In genomic region chr1:215083408-215083961, GRCh38 we compare ENCODE assay signal across 8 cellular contexts. TPM values are rescaled to one million over a fixed set of nuclear protein-coding genes. Genes with fewer than 3 reads are reported as not detected.
DNase-seq lines count a peak whose midpoint lies in the region; ATAC-seq, FAIRE-seq and TF ChIP-seq lines count a peak whose summit lies in the region.

No MANE protein-coding gene starts in this region.

- H3K27me3 Mint-ChIP-seq in activated CD4-positive, alpha-beta T cell treated with anti-CD3 and anti-CD28 coated beads for 36 hours, result peaks cover 54% of the 10 kb centered on the region
- H3K27me3 Mint-ChIP-seq in activated CD4-positive, alpha-beta T cell treated with anti-CD3 and anti-CD28 coated beads, Interleukin-2, amount 10 ng/mL, durations not matched to agents 24 days and 14 days, result peaks cover 65% of the 10 kb centered on the region

- POLR2A ChIA-PET in activated CD4-positive, alpha-beta T cell treated with anti-CD3 and anti-CD28 coated beads for 36 hours (lab: Charles Lee), result no interaction called here

- H3K36me3 Mint-ChIP-seq in activated CD4-positive, alpha-beta T cell treated with anti-CD3 and anti-CD28 coated beads for 36 hours (ENCODE audit: low read depth), result no peaks in the 10 kb centered on the region
- H3K36me3 Mint-ChIP-seq in activated CD4-positive, alpha-beta T cell treated with anti-CD3 and anti-CD28 coated beads, Interleukin-2, amount 10 ng/mL, durations not matched to agents 24 days and 14 days (ENCODE audit: low read depth), result no peaks in the 10 kb centered on the region
- no peaks in the 10 kb centered on the region for H3K36me3 Mint-ChIP-seq in stimulated activated effector memory CD8-positive, alpha-beta T cell treated with anti-CD3 and anti-CD28 coated beads, Interleukin-12 subunit alpha, Interleukin-12 subunit beta, amount 100 ng/mL, for 72 hours

- 2 to 3% methylated on average over 21 to 22 of the region's 22 CpGs for whole genome bisulfite sequencing in thyroid gland, 2 donors

- peak overlapping the region; percentile 78 for H3K4me2 ChIP-seq in keratinocyte (ENCODE audit: control insufficient read depth, extremely low read depth, insufficient read depth, low read depth, low read length)

- CTCF ChIA-PET in activated CD4-positive, alpha-beta T cell treated with anti-CD3 and anti-CD28 coated beads for 36 hours (lab: Charles Lee), result interaction anchor here (0.6 to 1.0 kb wide), 2 partner anchors 9 to 21 kb away, joined by 3 read pairs; no protein-coding TSS in a partner anchor

- no peaks in the 10 kb centered on the region for H3K9me1 ChIP-seq in keratinocyte (ENCODE audit: control insufficient read depth, extremely low read depth, insufficient read depth, low read length)

- H4K20me1 ChIP-seq in keratinocyte (ENCODE audit: control insufficient read depth, extremely low read depth, insufficient read depth, low read length), result no peaks in the 10 kb centered on the region

- H3K36me3 ChIP-seq in adipocyte (ENCODE audit: control insufficient read depth, insufficient read depth, low read length, severe bottlenecking) (no peaks in the 10 kb centered on the region), keratinocyte (ENCODE audit: control insufficient read depth in 2 of 2, extremely low read depth in 1 of 2, insufficient read depth in 2 of 2, low read length in 2 of 2) (no peaks in the 10 kb centered on the region), thyroid gland (no peaks in the 10 kb centered on the region)

- FAIRE-seq in keratinocyte (lab: Jason Lieb, UNC), result no peak

- intact Hi-C loops in activated CD4-positive, alpha-beta T cell treated with anti-CD3 and anti-CD28 coated beads for 36 hours (cut with DNase I, micrococcal nuclease), result no loop called here
- intact Hi-C loops in activated CD4-positive, alpha-beta T cell treated with anti-CD3 and anti-CD28 coated beads, Interleukin-2, amount 10 ng/mL, durations not matched to agents 24 days and 14 days (cut with micrococcal nuclease), result no loop called here
- intact Hi-C loops in thyroid gland (cut with DNase I), result no loop called here

- no peak for ATAC-seq in activated CD4-positive, alpha-beta T cell treated with anti-CD3 and anti-CD28 coated beads for 36 hours
- no peak for ATAC-seq in stimulated activated effector memory CD8-positive, alpha-beta T cell treated with anti-CD3 and anti-CD28 coated beads, Interleukin-12 subunit alpha, Interleukin-12 subunit beta, amount 100 ng/mL, for 72 hours
- no peak for ATAC-seq in GM18519 (IDR thresholded peaks at IDR 0.05; ENCODE audit: low FRiP score, unreplicated experiment)
- no peak for ATAC-seq in GM19455 (IDR thresholded peaks at IDR 0.05; ENCODE audit: unreplicated experiment)

- H3K9ac ChIP-seq in adipocyte (ENCODE audit: low read length), result peak overlapping the region; percentile 82
- no peak overlapping the region for H3K9ac ChIP-seq in keratinocyte (ENCODE audit: control insufficient read depth, extremely low read depth, insufficient read depth, low read length)

- no peaks in the 10 kb centered on the region for H3K9me3 Mint-ChIP-seq in activated CD4-positive, alpha-beta T cell treated with anti-CD3 and anti-CD28 coated beads for 36 hours (ENCODE audit: low read depth)
- no peaks in the 10 kb centered on the region for H3K9me3 Mint-ChIP-seq in activated CD4-positive, alpha-beta T cell treated with anti-CD3 and anti-CD28 coated beads, Interleukin-2, amount 10 ng/mL, durations not matched to agents 24 days and 14 days
- peaks cover 9% of the 10 kb centered on the region for H3K9me3 Mint-ChIP-seq in stimulated activated effector memory CD8-positive, alpha-beta T cell treated with anti-CD3 and anti-CD28 coated beads, Interleukin-12 subunit alpha, Interleukin-12 subunit beta, amount 100 ng/mL, for 72 hours

- TF ChIP-seq CTCF in keratinocyte (optimal IDR thresholded peaks at IDR 0.05 in 1 of 3, IDR thresholded peaks at IDR 0.05 in 1 of 3, conservative IDR thresholded peaks at IDR 0.05 in 1 of 3; ENCODE audit: extremely low read depth in 1 of 3, insufficient read depth in 2 of 3, low read length in 3 of 3), result no peak
- TF ChIP-seq CTCF in thyroid gland (IDR thresholded peaks at IDR 0.05), result no peak

- H3K4me1 ChIP-seq in adipocyte (ENCODE audit: control insufficient read depth, insufficient read depth, low read length) (no peaks in the 10 kb centered on the region), keratinocyte (ENCODE audit: control insufficient read depth, extremely low read depth, insufficient read depth, low read length) (peaks cover 6% of the 10 kb centered on the region), thyroid gland (peaks cover 4 to 14% of the 10 kb centered on the region in 2 donors)

- H3K4me1 Mint-ChIP-seq in activated CD4-positive, alpha-beta T cell treated with anti-CD3 and anti-CD28 coated beads for 36 hours, result peaks cover 8% of the 10 kb centered on the region
- no peaks in the 10 kb centered on the region for H3K4me1 Mint-ChIP-seq in activated CD4-positive, alpha-beta T cell treated with anti-CD3 and anti-CD28 coated beads, Interleukin-2, amount 10 ng/mL, durations not matched to agents 24 days and 14 days
- H3K4me1 Mint-ChIP-seq in stimulated activated effector memory CD8-positive, alpha-beta T cell treated with anti-CD3 and anti-CD28 coated beads, Interleukin-12 subunit alpha, Interleukin-12 subunit beta, amount 100 ng/mL, for 72 hours, result no peaks in the 10 kb centered on the region

- H3K27ac Mint-ChIP-seq in activated CD4-positive, alpha-beta T cell treated with anti-CD3 and anti-CD28 coated beads for 36 hours, result no peak overlapping the region
- no peak overlapping the region for H3K27ac Mint-ChIP-seq in activated CD4-positive, alpha-beta T cell treated with anti-CD3 and anti-CD28 coated beads, Interleukin-2, amount 10 ng/mL, durations not matched to agents 24 days and 14 days
- H3K27ac Mint-ChIP-seq in stimulated activated effector memory CD8-positive, alpha-beta T cell treated with anti-CD3 and anti-CD28 coated beads, Interleukin-12 subunit alpha, Interleukin-12 subunit beta, amount 100 ng/mL, for 72 hours, result no peak overlapping the region

- dilution Hi-C loops in keratinocyte (cut with MboI; ENCODE audit: extremely low pct_ligation_motif_present, low sequenced_read_pairs), result no loop called here

- TF ChIP-seq POLR2A in thyroid gland (IDR thresholded peaks at IDR 0.05), result no peak

- peak overlapping the region; percentile 28 for H2AFZ ChIP-seq in keratinocyte (ENCODE audit: control insufficient read depth, low read length)

- H3K4me3 ChIP-seq in adipocyte (ENCODE audit: low read length), result peak overlapping the region; percentile 95
- peak overlapping the region; percentile 26 to 69 (median 53) for H3K4me3 ChIP-seq in keratinocyte (ENCODE audit: control insufficient read depth in 2 of 3, extremely low read depth in 1 of 3, insufficient read depth in 2 of 3, low read depth in 1 of 3, low read length in 3 of 3)
- peak overlapping the region; percentile 2 to 61 (median 45) for H3K4me3 ChIP-seq in thyroid gland (replicated peaks in 1 of 3)

- H3K9me3 ChIP-seq in adipocyte (ENCODE audit: control insufficient read depth, low read length) (no peaks in the 10 kb centered on the region), keratinocyte (ENCODE audit: control insufficient read depth, low read depth, low read length) (no peaks in the 10 kb centered on the region), thyroid gland (no peaks in the 10 kb centered on the region)

- peak; percentile 6 for DNase-seq in activated CD4-positive, alpha-beta T cell treated with anti-CD3 and anti-CD28 coated beads for 36 hours
- DNase-seq in activated CD4-positive, alpha-beta T cell treated with anti-CD3 and anti-CD28 coated beads, Interleukin-2, amount 10 ng/mL, durations not matched to agents 24 days and 14 days, result no peak
- DNase-seq in adipocyte (ENCODE audit: low read depth) (peak; percentile 68), keratinocyte (ENCODE audit: low read depth, low spot score) (no peak), thyroid gland (peak; percentile 45 to 65)
- no peak for DNase-seq in stimulated activated effector memory CD8-positive, alpha-beta T cell treated with anti-CD3 and anti-CD28 coated beads, Interleukin-12 subunit alpha, Interleukin-12 subunit beta, amount 100 ng/mL, for 72 hours (ENCODE audit: low spot score in 2 of 2)

- H3K27ac ChIP-seq in keratinocyte (ENCODE audit: control insufficient read depth, insufficient read depth, low read length), result no peak overlapping the region
- no peak overlapping the region for H3K27ac ChIP-seq in thyroid gland

- no peaks in the 10 kb centered on the region for H3K27me3 ChIP-seq in adipocyte (replicated peaks; ENCODE audit: control insufficient read depth, insufficient read depth, low read length)
- peaks cover 28% of the 10 kb centered on the region for H3K27me3 ChIP-seq in keratinocyte (ENCODE audit: control insufficient read depth, extremely low read depth, insufficient read depth, low read length)
- no peaks in the 10 kb centered on the region for H3K27me3 ChIP-seq in thyroid gland

- no peaks in the 10 kb centered on the region for H3K79me2 ChIP-seq in keratinocyte (ENCODE audit: control insufficient read depth, insufficient read depth, low read length)

- peak overlapping the region; percentile 26 for H3K4me3 Mint-ChIP-seq in activated CD4-positive, alpha-beta T cell treated with anti-CD3 and anti-CD28 coated beads for 36 hours
- no peak overlapping the region for H3K4me3 Mint-ChIP-seq in activated CD4-positive, alpha-beta T cell treated with anti-CD3 and anti-CD28 coated beads, Interleukin-2, amount 10 ng/mL, durations not matched to agents 24 days and 14 days
- H3K4me3 Mint-ChIP-seq in stimulated activated effector memory CD8-positive, alpha-beta T cell treated with anti-CD3 and anti-CD28 coated beads, Interleukin-12 subunit alpha, Interleukin-12 subunit beta, amount 100 ng/mL, for 72 hours, result no peak overlapping the region

RNA-seq across cellular contexts. Expression of gene KCNK2, which starts 0.9 kb away (rescaled TPM):
- total RNA-seq in activated CD4-positive, alpha-beta T cell treated with anti-CD3 and anti-CD28 coated beads for 36 hours, result not detected
- total RNA-seq in activated CD4-positive, alpha-beta T cell treated with anti-CD3 and anti-CD28 coated beads, Interleukin-2, amount 10 ng/mL, durations not matched to agents 24 days and 14 days, result not detected in 2 replicates
- 0.10 to 0.33 TPM (median 0.17 TPM) in 3 replicates for polyA plus RNA-seq in keratinocyte
- polyA plus RNA-seq in keratinocyte (2011; ENCODE audit: low read depth), result not detected
- 0.10 TPM in 1 of 2 replicates, not detected in the other for polyA plus RNA-seq in keratinocyte (2011; cell fraction: cytosol; rRNA removed)
- polyA plus RNA-seq in keratinocyte (2011; cell fraction: nucleus; rRNA removed), result not detected in 2 replicates
- not detected in 2 replicates for polyA plus RNA-seq in keratinocyte (2012; ENCODE audit: low replicate concordance)
- polyA minus RNA-seq in keratinocyte, result not detected in 3 replicates
- not detected for polyA minus RNA-seq in keratinocyte (2011; cell fraction: cytosol; rRNA and poly(A)+ RNA removed)
- not detected in 2 replicates for polyA minus RNA-seq in keratinocyte (2011; cell fraction: nucleus; rRNA and poly(A)+ RNA removed)
- 10 to 100 TPM in 3 of 4 donors, 1 to 10 TPM in 1; 3.9 to 22.6 (median 21.2) TPM for total RNA-seq in thyroid gland

Comparison
In these comparisons a context has a peak if more than half of its experiments do, and no peak if none do; other contexts are left out.
1. DNase-seq: peak in activated CD4-positive, alpha-beta T cell treated with anti-CD3 and anti-CD28 coated beads for 36 hours (single experiment), adipocyte (single experiment) and thyroid gland (2 of 2); none in activated CD4-positive, alpha-beta T cell treated with anti-CD3 and anti-CD28 coated beads, Interleukin-2, amount 10 ng/mL, durations not matched to agents 24 days and 14 days (single experiment), keratinocyte (single experiment) and stimulated activated effector memory CD8-positive, alpha-beta T cell treated with anti-CD3 and anti-CD28 coated beads, Interleukin-12 subunit alpha, Interleukin-12 subunit beta, amount 100 ng/mL, for 72 hours (0 of 2).
2. H3K4me3 ChIP-seq: peak in every context shown above with its lines; median percentile 95 in adipocyte; 53 in keratinocyte; 45 in thyroid gland.